ENCODE assay signal across 17 cellular contexts in genomic region chr14:91307652-91308051, GRCh38.
"Had no signal": no experiment of that assay in that cellular context is flagged by ENCODE, and none has a peak within 500 bp of the region (broad histone marks: within the 10 kb centered on the region; RNA-seq: fewer than 3 reads in every experiment).

No MANE protein-coding gene starts in this region.

- DNase-seq: activated B cell treated with CpG ODN at 0.5 μM for 24 hours; activated CD4-positive, alpha-beta T cell treated with anti-CD3 and anti-CD28 coated beads, Interleukin-2, amount 10 ng/mL, durations not matched to agents 7 days and 5 days; dermis blood vessel endothelial cell; erythroblast; heart right ventricle; mammary epithelial cell; naive B cell; SHP77 treated with DMSO at 0.1 percent for 48 hours; stimulated activated CD4-positive, alpha-beta T cell treated with anti-CD3 and anti-CD28 coated beads, Interleukin-2, amount 100 ng/mL, for 48 hours; stimulated activated naive CD4-positive, alpha-beta T cell; substantia nigra; T-helper 17 cell; transverse colon had no signal

- H3K4me3 Mint-ChIP-seq: activated B cell treated with CpG ODN at 0.5 μM for 24 hours; activated CD4-positive, alpha-beta T cell treated with anti-CD3 and anti-CD28 coated beads, Interleukin-2, amount 10 ng/mL, durations not matched to agents 7 days and 5 days; naive B cell; T-helper 17 cell had no signal

- ATAC-seq: gastroesophageal sphincter, heart right ventricle, left lobe of liver, SK-N-SH treated with all-trans-retinoic acid at 6 μM for 48 hours, T-helper 17 cell had no signal

- H3K9me3 Mint-ChIP-seq: activated B cell treated with CpG ODN at 0.5 μM for 24 hours; activated CD4-positive, alpha-beta T cell treated with anti-CD3 and anti-CD28 coated beads, Interleukin-2, amount 10 ng/mL, durations not matched to agents 7 days and 5 days; naive B cell had no signal

- H3K27me3 Mint-ChIP-seq: activated B cell treated with CpG ODN at 0.5 μM for 24 hours; activated CD4-positive, alpha-beta T cell treated with anti-CD3 and anti-CD28 coated beads, Interleukin-2, amount 10 ng/mL, durations not matched to agents 7 days and 5 days; naive B cell; T-helper 17 cell had no signal

- H3K27ac ChIP-seq: gastroesophageal sphincter, heart right ventricle, neutrophil, transverse colon had no signal

- H3K9me3 ChIP-seq: gastroesophageal sphincter, heart right ventricle, neutrophil, transverse colon had no signal

- H3K27me3 ChIP-seq: gastroesophageal sphincter, neutrophil, transverse colon had no signal

- H3K27ac Mint-ChIP-seq: activated B cell treated with CpG ODN at 0.5 μM for 24 hours had no signal

- H3K4me1 ChIP-seq: gastroesophageal sphincter had no signal

- H3K4me3 ChIP-seq: gastroesophageal sphincter, heart right ventricle, transverse colon had no signal
